Comparison of ENCODE assay signal across 1 cellular context in the genomic region with DNA sequence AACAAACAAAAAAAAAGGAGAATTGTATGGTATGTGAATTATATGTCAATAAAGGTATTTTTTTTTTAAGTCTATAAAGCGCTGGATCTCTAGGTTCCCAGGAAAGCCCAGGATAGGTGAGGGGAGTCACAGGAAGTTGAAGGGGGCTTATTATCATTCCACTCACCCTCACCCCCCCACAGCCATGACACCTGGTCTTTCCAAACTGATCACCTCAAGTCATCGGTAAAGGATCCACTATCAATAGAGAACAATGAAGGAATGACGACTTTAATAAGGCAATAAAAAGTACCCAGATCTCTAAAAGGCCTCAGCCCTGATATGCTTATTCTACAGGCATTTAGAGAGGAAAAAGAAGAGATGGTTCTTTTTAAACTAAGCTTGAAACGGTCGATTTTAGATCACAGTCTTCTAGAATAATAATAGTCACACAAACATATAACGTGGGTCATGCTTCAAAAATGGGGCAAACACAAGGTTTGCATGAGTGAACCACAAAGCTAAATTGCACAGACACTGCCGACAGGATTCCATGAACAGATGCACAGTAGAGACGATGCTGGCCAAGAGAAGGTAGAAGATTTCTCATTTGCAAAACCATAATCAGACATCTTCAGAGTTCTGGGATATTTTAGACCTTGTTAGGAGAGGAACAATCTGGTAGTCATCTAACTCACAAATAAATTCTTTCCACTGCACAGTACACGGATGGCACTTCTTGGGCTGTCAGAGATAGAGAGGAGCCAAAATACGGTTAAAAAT.
TF ChIP-seq lines count a peak whose summit lies in the region.

No MANE protein-coding gene starts in this region.

TF ChIP-seq in K562, 482 proteins besides CTCF, POLR2A, EP300 and RAD21 (continued from another document):
- TF ChIP-seq, protein P1, sequence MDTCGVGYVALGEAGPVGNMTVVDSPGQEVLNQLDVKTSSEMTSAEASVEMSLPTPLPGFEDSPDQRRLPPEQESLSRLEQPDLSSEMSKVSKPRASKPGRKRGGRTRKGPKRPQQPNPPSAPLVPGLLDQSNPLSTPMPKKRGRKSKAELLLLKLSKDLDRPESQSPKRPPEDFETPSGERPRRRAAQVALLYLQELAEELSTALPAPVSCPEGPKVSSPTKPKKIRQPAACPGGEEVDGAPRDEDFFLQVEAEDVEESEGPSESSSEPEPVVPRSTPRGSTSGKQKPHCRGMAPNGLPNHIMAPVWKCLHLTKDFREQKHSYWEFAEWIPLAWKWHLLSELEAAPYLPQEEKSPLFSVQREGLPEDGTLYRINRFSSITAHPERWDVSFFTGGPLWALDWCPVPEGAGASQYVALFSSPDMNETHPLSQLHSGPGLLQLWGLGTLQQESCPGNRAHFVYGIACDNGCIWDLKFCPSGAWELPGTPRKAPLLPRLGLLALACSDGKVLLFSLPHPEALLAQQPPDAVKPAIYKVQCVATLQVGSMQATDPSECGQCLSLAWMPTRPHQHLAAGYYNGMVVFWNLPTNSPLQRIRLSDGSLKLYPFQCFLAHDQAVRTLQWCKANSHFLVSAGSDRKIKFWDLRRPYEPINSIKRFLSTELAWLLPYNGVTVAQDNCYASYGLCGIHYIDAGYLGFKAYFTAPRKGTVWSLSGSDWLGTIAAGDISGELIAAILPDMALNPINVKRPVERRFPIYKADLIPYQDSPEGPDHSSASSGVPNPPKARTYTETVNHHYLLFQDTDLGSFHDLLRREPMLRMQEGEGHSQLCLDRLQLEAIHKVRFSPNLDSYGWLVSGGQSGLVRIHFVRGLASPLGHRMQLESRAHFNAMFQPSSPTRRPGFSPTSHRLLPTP (IDR thresholded peaks at IDR 0.05; ENCODE audit: borderline replicate concordance, extremely low read depth, insufficient read length) = no peak
- TF ChIP-seq, protein P2, sequence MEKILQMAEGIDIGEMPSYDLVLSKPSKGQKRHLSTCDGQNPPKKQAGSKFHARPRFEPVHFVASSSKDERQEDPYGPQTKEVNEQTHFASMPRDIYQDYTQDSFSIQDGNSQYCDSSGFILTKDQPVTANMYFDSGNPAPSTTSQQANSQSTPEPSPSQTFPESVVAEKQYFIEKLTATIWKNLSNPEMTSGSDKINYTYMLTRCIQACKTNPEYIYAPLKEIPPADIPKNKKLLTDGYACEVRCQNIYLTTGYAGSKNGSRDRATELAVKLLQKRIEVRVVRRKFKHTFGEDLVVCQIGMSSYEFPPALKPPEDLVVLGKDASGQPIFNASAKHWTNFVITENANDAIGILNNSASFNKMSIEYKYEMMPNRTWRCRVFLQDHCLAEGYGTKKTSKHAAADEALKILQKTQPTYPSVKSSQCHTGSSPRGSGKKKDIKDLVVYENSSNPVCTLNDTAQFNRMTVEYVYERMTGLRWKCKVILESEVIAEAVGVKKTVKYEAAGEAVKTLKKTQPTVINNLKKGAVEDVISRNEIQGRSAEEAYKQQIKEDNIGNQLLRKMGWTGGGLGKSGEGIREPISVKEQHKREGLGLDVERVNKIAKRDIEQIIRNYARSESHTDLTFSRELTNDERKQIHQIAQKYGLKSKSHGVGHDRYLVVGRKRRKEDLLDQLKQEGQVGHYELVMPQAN (IDR thresholded peaks at IDR 0.05; ENCODE audit: borderline replicate concordance) = no peak
- no peak for TF ChIP-seq TSC22D4 (tag; IDR thresholded peaks at IDR 0.05)
- TF ChIP-seq ZNF124 (CRISPR knock-in tag; IDR thresholded peaks at IDR 0.05) = no peak
- TF ChIP-seq TRIM28 (IDR thresholded peaks at IDR 0.05) = no peak
- TF ChIP-seq, protein P3, sequence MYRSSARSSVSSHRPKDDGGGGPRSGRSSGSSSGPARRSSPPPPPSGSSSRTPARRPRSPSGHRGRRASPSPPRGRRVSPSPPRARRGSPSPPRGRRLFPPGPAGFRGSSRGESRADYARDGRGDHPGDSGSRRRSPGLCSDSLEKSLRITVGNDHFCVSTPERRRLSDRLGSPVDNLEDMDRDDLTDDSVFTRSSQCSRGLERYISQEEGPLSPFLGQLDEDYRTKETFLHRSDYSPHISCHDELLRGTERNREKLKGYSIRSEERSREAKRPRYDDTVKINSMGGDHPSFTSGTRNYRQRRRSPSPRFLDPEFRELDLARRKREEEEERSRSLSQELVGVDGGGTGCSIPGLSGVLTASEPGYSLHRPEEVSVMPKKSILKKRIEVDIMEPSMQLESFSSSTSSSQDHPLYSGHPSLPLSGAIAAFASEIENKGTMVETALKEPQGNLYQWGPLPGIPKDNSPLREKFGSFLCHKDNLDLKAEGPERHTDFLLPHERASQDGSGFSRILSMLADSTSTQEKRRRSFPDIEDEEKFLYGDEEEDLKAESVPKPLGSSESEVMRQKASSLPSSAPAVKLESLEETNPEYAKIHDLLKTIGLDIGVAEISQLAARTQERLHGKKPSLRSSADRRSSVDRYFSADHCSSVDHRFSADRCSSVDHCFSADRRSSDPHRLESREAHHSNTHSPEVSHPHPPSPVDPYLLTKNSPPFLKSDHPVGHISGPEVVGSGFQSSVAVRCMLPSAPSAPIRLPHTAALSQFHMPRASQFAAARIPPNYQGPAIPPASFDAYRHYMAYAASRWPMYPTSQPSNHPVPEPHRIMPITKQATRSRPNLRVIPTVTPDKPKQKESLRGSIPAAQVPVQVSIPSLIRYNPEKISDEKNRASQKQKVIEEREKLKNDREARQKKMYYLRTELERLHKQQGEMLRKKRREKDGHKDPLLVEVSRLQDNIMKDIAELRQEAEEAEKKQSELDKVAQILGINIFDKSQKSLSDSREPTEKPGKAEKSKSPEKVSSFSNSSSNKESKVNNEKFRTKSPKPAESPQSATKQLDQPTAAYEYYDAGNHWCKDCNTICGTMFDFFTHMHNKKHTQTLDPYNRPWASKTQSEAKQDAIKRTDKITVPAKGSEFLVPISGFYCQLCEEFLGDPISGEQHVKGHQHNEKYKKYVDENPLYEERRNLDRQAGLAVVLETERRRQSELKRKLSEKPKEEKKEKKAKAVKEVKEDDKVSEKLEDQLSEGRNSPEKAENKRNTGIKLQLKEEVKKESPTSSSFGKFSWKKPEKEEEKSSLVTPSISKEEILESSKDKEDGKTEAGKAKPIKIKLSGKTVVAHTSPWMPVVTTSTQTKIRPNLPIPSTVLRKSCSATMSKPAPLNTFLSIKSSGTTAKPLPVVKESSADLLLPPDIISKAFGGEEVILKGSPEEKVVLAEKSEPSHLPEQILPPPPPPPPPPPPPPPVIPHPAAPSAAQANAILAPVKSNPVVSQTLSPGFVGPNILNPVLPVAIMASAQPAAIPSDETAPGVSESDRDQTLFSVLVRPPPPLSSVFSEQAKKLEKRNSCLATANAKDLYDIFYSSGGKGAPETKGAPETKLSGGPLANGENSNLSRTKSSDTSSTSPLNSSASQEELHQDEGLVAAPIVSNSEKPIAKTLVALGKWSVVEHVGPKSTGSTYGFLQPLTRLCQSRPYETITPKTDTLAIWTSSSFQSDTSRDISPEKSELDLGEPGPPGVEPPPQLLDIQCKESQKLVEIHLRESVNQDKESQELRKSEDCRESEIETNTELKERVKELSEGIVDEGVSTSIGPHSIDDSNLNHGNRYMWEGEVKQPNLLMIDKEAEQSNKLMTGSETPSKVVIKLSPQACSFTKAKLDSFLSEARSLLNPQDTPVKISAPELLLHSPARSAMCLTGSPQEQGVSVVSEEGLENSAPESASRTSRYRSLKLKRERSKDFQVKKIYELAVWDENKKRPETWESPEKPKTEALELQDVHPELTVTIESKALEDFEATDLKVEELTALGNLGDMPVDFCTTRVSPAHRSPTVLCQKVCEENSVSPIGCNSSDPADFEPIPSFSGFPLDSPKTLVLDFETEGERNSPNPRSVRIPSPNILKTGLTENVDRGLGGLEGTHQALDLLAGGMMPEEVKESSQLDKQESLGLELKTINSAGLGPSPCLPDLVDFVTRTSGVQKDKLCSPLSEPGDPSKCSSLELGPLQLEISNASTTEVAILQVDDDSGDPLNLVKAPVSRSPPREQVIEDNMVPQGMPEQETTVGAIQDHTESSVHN (IDR thresholded peaks at IDR 0.05; ENCODE audit: borderline replicate concordance in 1 of 2, low read depth in 1 of 2) = no peak
- no peak for TF ChIP-seq ZNF239 (CRISPR knock-in tag; IDR thresholded peaks at IDR 0.05)
- TF ChIP-seq, protein P4, sequence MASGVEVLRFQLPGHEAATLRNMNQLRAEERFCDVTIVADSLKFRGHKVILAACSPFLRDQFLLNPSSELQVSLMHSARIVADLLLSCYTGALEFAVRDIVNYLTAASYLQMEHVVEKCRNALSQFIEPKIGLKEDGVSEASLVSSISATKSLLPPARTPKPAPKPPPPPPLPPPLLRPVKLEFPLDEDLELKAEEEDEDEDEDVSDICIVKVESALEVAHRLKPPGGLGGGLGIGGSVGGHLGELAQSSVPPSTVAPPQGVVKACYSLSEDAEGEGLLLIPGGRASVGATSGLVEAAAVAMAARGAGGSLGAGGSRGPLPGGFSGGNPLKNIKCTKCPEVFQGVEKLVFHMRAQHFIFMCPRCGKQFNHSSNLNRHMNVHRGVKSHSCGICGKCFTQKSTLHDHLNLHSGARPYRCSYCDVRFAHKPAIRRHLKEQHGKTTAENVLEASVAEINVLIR (CRISPR knock-in tag; IDR thresholded peaks at IDR 0.05) = no peak
- TF ChIP-seq, protein P5, sequence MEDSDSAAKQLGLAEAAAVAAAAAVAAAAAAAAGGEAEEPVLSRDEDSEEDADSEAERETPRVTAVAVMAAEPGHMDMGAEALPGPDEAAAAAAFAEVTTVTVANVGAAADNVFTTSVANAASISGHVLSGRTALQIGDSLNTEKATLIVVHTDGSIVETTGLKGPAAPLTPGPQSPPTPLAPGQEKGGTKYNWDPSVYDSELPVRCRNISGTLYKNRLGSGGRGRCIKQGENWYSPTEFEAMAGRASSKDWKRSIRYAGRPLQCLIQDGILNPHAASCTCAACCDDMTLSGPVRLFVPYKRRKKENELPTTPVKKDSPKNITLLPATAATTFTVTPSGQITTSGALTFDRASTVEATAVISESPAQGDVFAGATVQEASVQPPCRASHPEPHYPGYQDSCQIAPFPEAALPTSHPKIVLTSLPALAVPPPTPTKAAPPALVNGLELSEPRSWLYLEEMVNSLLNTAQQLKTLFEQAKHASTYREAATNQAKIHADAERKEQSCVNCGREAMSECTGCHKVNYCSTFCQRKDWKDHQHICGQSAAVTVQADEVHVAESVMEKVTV (CRISPR knock-in tag; IDR thresholded peaks at IDR 0.05) = no peak
- TF ChIP-seq HNRNPLL (IDR thresholded peaks at IDR 0.05; ENCODE audit: low read depth, low read length, poor library complexity, severe bottlenecking) = no peak
- TF ChIP-seq ZNF134 (CRISPR knock-in tag; conservative IDR thresholded peaks at IDR 0.05) = no peak
- no peak for TF ChIP-seq ZNF217 (CRISPR knock-in tag; IDR thresholded peaks at IDR 0.05)
- TF ChIP-seq ZNF165 (CRISPR knock-in tag; IDR thresholded peaks at IDR 0.05; ENCODE audit: borderline replicate concordance) = no peak
- TF ChIP-seq, protein P6, sequence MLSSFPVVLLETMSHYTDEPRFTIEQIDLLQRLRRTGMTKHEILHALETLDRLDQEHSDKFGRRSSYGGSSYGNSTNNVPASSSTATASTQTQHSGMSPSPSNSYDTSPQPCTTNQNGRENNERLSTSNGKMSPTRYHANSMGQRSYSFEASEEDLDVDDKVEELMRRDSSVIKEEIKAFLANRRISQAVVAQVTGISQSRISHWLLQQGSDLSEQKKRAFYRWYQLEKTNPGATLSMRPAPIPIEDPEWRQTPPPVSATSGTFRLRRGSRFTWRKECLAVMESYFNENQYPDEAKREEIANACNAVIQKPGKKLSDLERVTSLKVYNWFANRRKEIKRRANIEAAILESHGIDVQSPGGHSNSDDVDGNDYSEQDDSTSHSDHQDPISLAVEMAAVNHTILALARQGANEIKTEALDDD (IDR thresholded peaks at IDR 0.05) = no peak
- TF ChIP-seq, protein P7, sequence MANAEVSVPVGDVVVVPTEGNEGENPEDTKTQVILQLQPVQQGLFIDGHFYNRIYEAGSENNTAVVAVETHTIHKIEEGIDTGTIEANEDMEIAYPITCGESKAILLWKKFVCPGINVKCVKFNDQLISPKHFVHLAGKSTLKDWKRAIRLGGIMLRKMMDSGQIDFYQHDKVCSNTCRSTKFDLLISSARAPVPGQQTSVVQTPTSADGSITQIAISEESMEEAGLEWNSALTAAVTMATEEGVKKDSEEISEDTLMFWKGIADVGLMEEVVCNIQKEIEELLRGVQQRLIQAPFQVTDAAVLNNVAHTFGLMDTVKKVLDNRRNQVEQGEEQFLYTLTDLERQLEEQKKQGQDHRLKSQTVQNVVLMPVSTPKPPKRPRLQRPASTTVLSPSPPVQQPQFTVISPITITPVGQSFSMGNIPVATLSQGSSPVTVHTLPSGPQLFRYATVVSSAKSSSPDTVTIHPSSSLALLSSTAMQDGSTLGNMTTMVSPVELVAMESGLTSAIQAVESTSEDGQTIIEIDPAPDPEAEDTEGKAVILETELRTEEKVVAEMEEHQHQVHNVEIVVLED (CRISPR knock-in tag; IDR thresholded peaks at IDR 0.05) = no peak
